ENCODE assay signal across 17 cellular contexts in genomic region chr12:67026847-67027246, GRCh38.
A peak's percentile ranks its signal among the peaks of the same experiment; 100 is the strongest.
DNase-seq lines count a peak whose midpoint lies in the region; ATAC-seq and TF ChIP-seq lines count a peak whose summit lies in the region.
"Had no signal": no experiment of that assay in that cellular context is flagged by ENCODE, and none has a peak within 500 bp of the region (broad histone marks: within the 10 kb centered on the region; RNA-seq: fewer than 3 reads in every experiment).

No MANE protein-coding gene starts in this region.

- H3K4me3 ChIP-seq in WERI-Rb-1 (ENCODE audit: low read depth, low read length) (no peak overlapping the region), mesendoderm (ENCODE audit: low read length) (no peak overlapping the region)
- H3K4me3 ChIP-seq: A549 had no signal

- TF ChIP-seq CTCF in WERI-Rb-1 (IDR thresholded peaks at IDR 0.05; ENCODE audit: low read depth, low read length), result no peak

- no peak overlapping the region for H3K18ac ChIP-seq in mesendoderm (ENCODE audit: low read length)

- ATAC-seq in HG03108 (IDR thresholded peaks at IDR 0.05; ENCODE audit: unreplicated experiment), result no peak
- no peak for ATAC-seq in HG02852 (IDR thresholded peaks at IDR 0.05; ENCODE audit: unreplicated experiment)
- ATAC-seq: A549, Right ventricle myocardium inferior had no signal

- H2BK15ac ChIP-seq in mesendoderm (replicated peaks; ENCODE audit: low read depth), result no peak overlapping the region

- WGBS in mesendoderm (ENCODE audit: extremely low coverage, insufficient coverage, low lambda C conversion rate), result no CpG with 5 or more reads among the region's 3 CpGs

- no peak overlapping the region for H3K4ac ChIP-seq in mesendoderm (ENCODE audit: low read depth, low read length)

- H3K56ac ChIP-seq in mesendoderm (ENCODE audit: low read length), result no peak overlapping the region

- peak; percentile 56 for DNase-seq in ELF-1 (ENCODE audit: low read depth, low spot score)
- DNase-seq in NCI-H146 treated with DMSO at 0.1 percent for 48 hours (lab: John Stamatoyannopoulos, UW; ENCODE audit: unreplicated experiment), result peak; percentile 15
- no peak for DNase-seq in WERI-Rb-1
- peak; percentile 77 for DNase-seq in mesendoderm
- DNase-seq in HK-2 (ENCODE audit: unreplicated experiment), result no peak
- DNase-seq: Calu3; CD4-positive, alpha-beta memory T cell; EL; NCI-H1436; NCI-H2081 treated with DMSO at 0.1 percent for 48 hours; NCI-H446; NCI-H748 treated with DMSO at 0.1 percent for 48 hours; SW 1271 had no signal

- no peak overlapping the region for H4K5ac ChIP-seq in mesendoderm (ENCODE audit: low read length)

- no peak overlapping the region for H4K8ac ChIP-seq in mesendoderm (ENCODE audit: low read depth, low read length)

- no peaks in the 10 kb centered on the region for H3K79me2 ChIP-seq in mesendoderm (ENCODE audit: control insufficient read depth, insufficient read depth, low read length)

- peak overlapping the region; percentile 59 for H3K27ac ChIP-seq in WERI-Rb-1
- H3K27ac ChIP-seq in mesendoderm (ENCODE audit: low read depth, low read length), result no peak overlapping the region
- H3K27ac ChIP-seq: A549 had no signal

- no peaks in the 10 kb centered on the region for H3K27me3 ChIP-seq in WERI-Rb-1 (ENCODE audit: insufficient read depth, low read depth, severe bottlenecking)
- H3K27me3 ChIP-seq in mesendoderm (ENCODE audit: insufficient read depth, low read length, poor library complexity), result no peaks in the 10 kb centered on the region

- H3K4me2 ChIP-seq in mesendoderm (ENCODE audit: low read length), result no peak overlapping the region
- H3K4me2 ChIP-seq: A549 had no signal

- H3K79me1 ChIP-seq in mesendoderm (ENCODE audit: low read length), result no peaks in the 10 kb centered on the region

- H3K9me3 ChIP-seq in WERI-Rb-1 (ENCODE audit: severe bottlenecking), result no peaks in the 10 kb centered on the region
- H3K9me3 ChIP-seq: A549 had no signal

- H3K9ac ChIP-seq in mesendoderm (ENCODE audit: low read length), result no peak overlapping the region

- H2BK5ac ChIP-seq in mesendoderm (ENCODE audit: low read length), result no peak overlapping the region

- no peaks in the 10 kb centered on the region for H3K36me3 ChIP-seq in WERI-Rb-1
- H3K36me3 ChIP-seq in mesendoderm (ENCODE audit: control insufficient read depth, insufficient read depth, low read length), result no peaks in the 10 kb centered on the region

- no peaks in the 10 kb centered on the region for H3K4me1 ChIP-seq in mesendoderm (ENCODE audit: control insufficient read depth, low read depth, low read length)
- H3K4me1 ChIP-seq: A549 had no signal

- H2AK5ac ChIP-seq in mesendoderm (ENCODE audit: low read length), result no peak overlapping the region

- no peak overlapping the region for H3K23ac ChIP-seq in mesendoderm (ENCODE audit: low read length)

- no peak overlapping the region for H2BK120ac ChIP-seq in mesendoderm (ENCODE audit: low read depth, low read length)

Comparison
In these comparisons a context has a peak if more than half of its experiments do, and no peak if none do; other contexts are left out.
1. DNase-seq: peak in ELF-1 (single experiment), NCI-H146 treated with DMSO at 0.1 percent for 48 hours (single experiment) and mesendoderm (single experiment); none in WERI-Rb-1 (single experiment) and HK-2 (single experiment).